In the genomic region with DNA sequence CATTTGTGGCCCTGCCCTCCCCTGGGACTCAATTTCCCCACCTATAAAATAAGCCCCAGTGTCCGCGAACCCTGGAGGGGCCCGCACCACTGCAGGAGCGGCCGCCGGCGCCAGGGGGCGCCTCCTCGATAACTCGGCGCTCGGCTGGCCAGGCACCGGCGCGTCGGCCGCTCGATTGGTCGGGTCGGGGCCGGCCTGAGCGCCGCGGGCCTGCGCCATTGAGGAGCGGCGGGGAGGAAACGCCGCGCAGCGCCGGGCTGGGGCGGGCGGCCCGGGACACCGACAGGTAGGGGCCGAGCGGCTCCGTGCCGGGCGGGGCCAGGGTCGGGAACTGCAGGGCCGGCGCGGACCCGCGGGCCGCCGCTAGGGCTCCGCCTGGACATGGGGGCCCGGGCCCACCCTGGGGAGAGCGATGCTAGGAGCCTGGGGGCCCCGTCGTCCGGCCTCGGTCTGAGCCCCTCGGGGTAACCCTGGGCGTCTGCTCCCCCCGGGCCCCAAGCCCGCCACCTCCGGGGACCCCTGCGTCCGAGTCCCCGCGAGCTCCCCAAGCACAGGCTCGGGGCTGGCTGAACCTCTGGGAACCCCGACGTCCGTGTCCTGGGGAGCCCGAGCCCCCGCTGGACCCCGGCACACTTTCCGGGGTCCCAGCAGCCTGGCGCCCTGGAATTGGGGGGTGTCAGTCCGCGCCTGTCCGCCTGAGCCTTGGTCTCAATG, we compare ENCODE assay signal across 7 cellular contexts. TPM values are rescaled to one million over a fixed set of nuclear protein-coding genes. Genes with fewer than 3 reads are reported as not detected.
DNase-seq lines count a peak whose midpoint lies in the region; ATAC-seq, FAIRE-seq and TF ChIP-seq lines count a peak whose summit lies in the region.

A gene with protein sequence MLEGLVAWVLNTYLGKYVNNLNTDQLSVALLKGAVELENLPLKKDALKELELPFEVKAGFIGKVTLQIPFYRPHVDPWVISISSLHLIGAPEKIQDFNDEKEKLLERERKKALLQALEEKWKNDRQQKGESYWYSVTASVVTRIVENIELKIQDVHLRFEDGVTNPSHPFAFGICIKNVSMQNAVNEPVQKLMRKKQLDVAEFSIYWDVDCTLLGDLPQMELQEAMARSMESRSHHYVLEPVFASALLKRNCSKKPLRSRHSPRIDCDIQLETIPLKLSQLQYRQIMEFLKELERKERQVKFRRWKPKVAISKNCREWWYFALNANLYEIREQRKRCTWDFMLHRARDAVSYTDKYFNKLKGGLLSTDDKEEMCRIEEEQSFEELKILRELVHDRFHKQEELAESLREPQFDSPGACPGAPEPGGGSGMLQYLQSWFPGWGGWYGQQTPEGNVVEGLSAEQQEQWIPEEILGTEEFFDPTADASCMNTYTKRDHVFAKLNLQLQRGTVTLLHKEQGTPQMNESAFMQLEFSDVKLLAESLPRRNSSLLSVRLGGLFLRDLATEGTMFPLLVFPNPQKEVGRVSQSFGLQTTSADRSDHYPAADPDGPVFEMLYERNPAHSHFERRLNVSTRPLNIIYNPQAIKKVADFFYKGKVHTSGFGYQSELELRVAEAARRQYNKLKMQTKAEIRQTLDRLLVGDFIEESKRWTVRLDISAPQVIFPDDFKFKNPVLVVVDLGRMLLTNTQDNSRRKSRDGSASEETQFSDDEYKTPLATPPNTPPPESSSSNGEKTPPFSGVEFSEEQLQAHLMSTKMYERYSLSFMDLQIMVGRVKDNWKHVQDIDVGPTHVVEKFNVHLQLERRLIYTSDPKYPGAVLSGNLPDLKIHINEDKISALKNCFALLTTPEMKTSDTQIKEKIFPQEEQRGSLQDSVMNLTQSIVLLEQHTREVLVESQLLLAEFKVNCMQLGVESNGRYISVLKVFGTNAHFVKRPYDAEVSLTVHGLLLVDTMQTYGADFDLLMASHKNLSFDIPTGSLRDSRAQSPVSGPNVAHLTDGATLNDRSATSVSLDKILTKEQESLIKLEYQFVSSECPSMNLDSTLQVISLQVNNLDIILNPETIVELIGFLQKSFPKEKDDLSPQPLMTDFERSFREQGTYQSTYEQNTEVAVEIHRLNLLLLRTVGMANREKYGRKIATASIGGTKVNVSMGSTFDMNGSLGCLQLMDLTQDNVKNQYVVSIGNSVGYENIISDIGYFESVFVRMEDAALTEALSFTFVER (N-terminal part only) (plus strand): TSS at position 196 of the 714 bp plus-strand sequence. CDS start 4,237 bp downstream, outside the sequence.

- H3K9me3 ChIP-seq in WERI-Rb-1 (ENCODE audit: severe bottlenecking): no peaks in the 10 kb centered on the region
- no peaks in the 10 kb centered on the region for H3K9me3 ChIP-seq in mammary epithelial cell (replicated peaks; ENCODE audit: insufficient read depth, low read length)
- H3K9me3 ChIP-seq in smooth muscle cell (replicated peaks; ENCODE audit: low read depth): no peaks in the 10 kb centered on the region

- H3K4me1 ChIP-seq in mammary epithelial cell (ENCODE audit: insufficient read depth, low read length): peaks cover 19% of the 10 kb centered on the region
- peaks cover 5% of the 10 kb centered on the region for H3K4me1 ChIP-seq in smooth muscle cell (ENCODE audit: low read depth)

- TF ChIP-seq CTCF in WERI-Rb-1 (IDR thresholded peaks at IDR 0.05; ENCODE audit: low read depth, low read length) (peak; percentile 89), mammary epithelial cell (conservative IDR thresholded peaks at IDR 0.05 in 1 of 2, IDR thresholded peaks at IDR 0.05 in 1 of 2; ENCODE audit: extremely low read depth in 1 of 2, insufficient read depth in 1 of 2, low read depth in 1 of 2, low read length in 2 of 2) (peak; percentile 84 to 92), smooth muscle cell (IDR thresholded peaks at IDR 0.05; ENCODE audit: borderline replicate concordance, insufficient read depth, poor library complexity, severe bottlenecking) (peak; percentile 97)

- H4K20me1 ChIP-seq in mammary epithelial cell (ENCODE audit: insufficient read depth, low read length) (no peaks in the 10 kb centered on the region), smooth muscle cell (ENCODE audit: low read depth) (peaks cover 37% of the 10 kb centered on the region)

- intact Hi-C loops in mammary epithelial cell (cut with micrococcal nuclease): loop anchor here (1.0 kb wide), 1 partner anchor 389 kb away; no protein-coding TSS in a partner anchor

- dilution Hi-C loops in mammary epithelial cell (cut with HindIII; ENCODE audit: low sequenced_read_pairs): loop anchor here (5.0 kb wide), 1 partner anchor 53 kb away; no protein-coding TSS in a partner anchor

- FAIRE-seq in GM12892 (lab: Jason Lieb, UNC): peak; percentile 71

- BruUV-seq in mammary epithelial cell (replicated peaks; lab: Mats Ljungman, UMichigan): no TSS peak

- peaks cover 3% of the 10 kb centered on the region for H3K36me3 ChIP-seq in WERI-Rb-1
- peaks cover 1% of the 10 kb centered on the region for H3K36me3 ChIP-seq in mammary epithelial cell (ENCODE audit: insufficient read depth, low read length)
- H3K36me3 ChIP-seq in smooth muscle cell (ENCODE audit: low read depth): no peaks in the 10 kb centered on the region

- peak within 1 kb of the TSS; percentile 75 for H2AFZ ChIP-seq in mammary epithelial cell (ENCODE audit: low read depth, low read length)
- H2AFZ ChIP-seq in smooth muscle cell (ENCODE audit: low read depth): peak within 1 kb of the TSS; percentile 94

- H3K9ac ChIP-seq in mammary epithelial cell (ENCODE audit: insufficient read depth, low read length): peak within 1 kb of the TSS; percentile 70
- peak within 1 kb of the TSS; percentile 94 for H3K9ac ChIP-seq in smooth muscle cell (ENCODE audit: low read depth)

- CTCF ChIA-PET in mammary epithelial cell (lab: Charles Lee; ENCODE audit: low non-redundant PET): no interaction called here

- ATAC-seq in HG02623 (IDR thresholded peaks at IDR 0.05; ENCODE audit: unreplicated experiment): peak; percentile 79

- H3K4me3 ChIP-seq in WERI-Rb-1 (ENCODE audit: low read depth, low read length) (peak within 1 kb of the TSS; percentile 94), mammary epithelial cell (replicated peaks in 1 of 3; ENCODE audit: insufficient read depth in 1 of 3, low read depth in 2 of 3, low read length in 3 of 3) (peak within 1 kb of the TSS; percentile 63 to 72 (median 69)), smooth muscle cell (peak within 1 kb of the TSS; percentile 99)

- DNase-seq in GM12892 (ENCODE audit: insufficient read length) (peak; percentile 90), NCI-H2029 treated with DMSO at 0.1 percent for 48 hours (lab: John Stamatoyannopoulos, UW) (peak; percentile 9), WERI-Rb-1 (peak; percentile 75), mammary epithelial cell (peak; percentile 72), iPS-NIHi7 (ENCODE audit: extremely low spot score) (peak; percentile 97), smooth muscle cell (lab: John Stamatoyannopoulos, UW; ENCODE audit: unreplicated experiment) (peak; percentile 39)

- no peaks in the 10 kb centered on the region for H3F3A ChIP-seq in smooth muscle cell (ENCODE audit: low read depth)

- no peaks in the 10 kb centered on the region for H3K27me3 ChIP-seq in WERI-Rb-1 (ENCODE audit: insufficient read depth, low read depth, severe bottlenecking)
- no peaks in the 10 kb centered on the region for H3K27me3 ChIP-seq in mammary epithelial cell (ENCODE audit: insufficient read depth, low read length)
- H3K27me3 ChIP-seq in smooth muscle cell (ENCODE audit: low read depth): no peaks in the 10 kb centered on the region

- in situ Hi-C loops in mammary epithelial cell (cut with MboI; ENCODE audit: low sequenced_read_pairs in 2 of 2): no loop called here

- H3K4me2 ChIP-seq in mammary epithelial cell (ENCODE audit: insufficient read depth, low read depth, low read length) (peak within 1 kb of the TSS; percentile 98), smooth muscle cell (peak within 1 kb of the TSS; percentile 99)

- H3K79me2 ChIP-seq in mammary epithelial cell (ENCODE audit: insufficient read depth, low read length): peaks cover 44% of the 10 kb centered on the region
- peaks cover 33% of the 10 kb centered on the region for H3K79me2 ChIP-seq in smooth muscle cell (ENCODE audit: low read depth)

- WGBS in mammary epithelial cell (ENCODE audit: low coverage, missing lambda C conversion rate): 0% methylated on average over 9 of the region's 77 CpGs
- WGBS in smooth muscle cell (ENCODE audit: low lambda C conversion rate): 1% methylated on average over 33 of the region's 77 CpGs

- H3K27ac ChIP-seq in WERI-Rb-1 (peak within 1 kb of the TSS; percentile 46), mammary epithelial cell (ENCODE audit: insufficient read depth, low read depth, low read length) (peak within 1 kb of the TSS; percentile 63), smooth muscle cell (ENCODE audit: low read depth) (peak within 1 kb of the TSS; percentile 57)

- TF ChIP-seq POLR2A in GM12892 (IDR thresholded peaks at IDR 0.05; ENCODE audit: low read depth, low read length): peak; percentile 51; the same call in 1 of the 2 replicates

RNA-seq across cellular contexts. Expression of the gene that starts here (rescaled TPM):
- polyA plus RNA-seq in GM12892 (2012; ENCODE audit: missing spikeins): 6.5 TPM
- 10 to 100 TPM; 57.3 to 64.7 TPM for total RNA-seq in mammary epithelial cell
- 15.2 TPM for polyA plus RNA-seq in mammary epithelial cell
- polyA minus RNA-seq in mammary epithelial cell: 73.6 TPM
- total RNA-seq in smooth muscle cell: 20.0 and 23.2 TPM in 2 replicates
- 3.5 and 7.5 TPM in 2 replicates for polyA plus RNA-seq in smooth muscle cell

Comparison
In these comparisons a context has a peak if more than half of its experiments do, and no peak if none do; other contexts are left out.
1. Peak in every context shown above with its lines: DNase-seq, ATAC-seq, H3K4me3 ChIP-seq and H3K27ac ChIP-seq.
2. DNase-seq: peak in every context shown above with its lines; median percentile 97 in iPS-NIHi7; 90 in GM12892; 75 in WERI-Rb-1; 72 in mammary epithelial cell; 39 in smooth muscle cell; 9 in NCI-H2029 treated with DMSO at 0.1 percent for 48 hours.